Comparison of ENCODE assay signal across 8 cellular contexts in the genomic region with DNA sequence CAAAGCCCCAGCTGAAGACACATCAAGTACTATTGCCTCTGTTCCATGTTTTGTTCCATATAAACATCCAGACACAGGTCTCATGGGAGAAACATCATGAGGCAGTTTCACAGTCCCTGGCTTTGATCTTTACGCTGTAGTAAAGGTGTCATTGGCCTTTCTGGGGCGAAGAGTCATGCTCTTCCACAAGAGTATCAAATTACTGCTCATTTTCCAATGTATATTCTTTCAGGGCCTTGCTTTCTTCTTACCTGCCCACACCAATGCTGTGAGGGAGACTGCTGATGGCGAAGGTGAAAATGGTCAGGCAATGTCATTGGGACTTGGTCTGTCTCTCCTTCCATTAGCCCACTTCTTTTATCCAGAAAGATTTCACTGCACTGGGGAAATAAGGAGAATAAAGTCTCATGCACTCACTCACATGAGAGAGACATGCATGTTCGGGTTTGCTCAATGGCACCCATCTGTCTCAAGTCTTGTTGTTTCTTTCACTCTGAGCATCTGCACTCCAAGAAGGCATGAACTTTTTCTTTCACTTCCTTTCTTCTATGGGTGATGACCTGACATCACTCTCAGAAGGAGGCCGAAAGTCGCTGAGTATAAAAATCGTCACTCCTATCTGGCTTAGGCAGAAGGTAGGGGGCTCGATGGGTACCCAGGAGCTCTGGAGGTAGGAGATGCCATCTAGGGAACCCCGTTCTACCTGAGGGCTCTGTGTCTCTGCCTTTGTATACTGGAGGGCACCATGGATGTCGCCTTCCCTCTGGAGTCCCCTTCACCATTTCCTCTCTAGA. TPM values are rescaled to one million over a fixed set of nuclear protein-coding genes. Genes with fewer than 3 reads are reported as not detected.
A peak's percentile ranks its signal among the peaks of the same experiment; 100 is the strongest.
DNase-seq lines count a peak whose midpoint lies in the region; ATAC-seq, FAIRE-seq and TF ChIP-seq lines count a peak whose summit lies in the region.

No MANE protein-coding gene starts in this region.

- POLR2A ChIA-PET in T-cell (lab: Charles Lee), result no interaction called here

- peak; percentile 20 for FAIRE-seq in urothelium cell line (lab: Jason Lieb, UNC)

- H3K27ac ChIP-seq in right cardiac atrium (ENCODE audit: low read length) (peak overlapping the region; percentile 92), lung (ENCODE audit: low read depth in 1 of 2, low read length in 1 of 2) (peak overlapping the region; percentile 92 to 93)

- no peak for DNase-seq in right cardiac atrium
- DNase-seq in Right ventricle myocardium superior, result no peak
- DNase-seq in T-cell, result no peak
- no peak for DNase-seq in lung (ENCODE audit: low spot score)
- DNase-seq in urothelium cell line (ENCODE audit: low spot score), result no peak
- no peak for DNase-seq in NCI-H1436 (lab: John Stamatoyannopoulos, UW)
- no peak for DNase-seq in dermis blood vessel endothelial cell

- no peaks in the 10 kb centered on the region for H3K36me3 Mint-ChIP-seq in T-cell

- peaks cover 7 to 12% (median 7%) of the 10 kb centered on the region in 3 donors for H3K4me1 Mint-ChIP-seq in T-cell

- intact Hi-C loops in right cardiac atrium (cut with DNase I), result loop anchor here (5.0 to 10.0 kb wide), 3 partner anchors 109 to 114 kb away; no protein-coding TSS in a partner anchor
- intact Hi-C loops in Right ventricle myocardium superior (cut with DNase I), result loop anchor here (5.0 kb wide), 1 partner anchor 114 kb away; no protein-coding TSS in a partner anchor

- ATAC-seq in right cardiac atrium, result no peak
- ATAC-seq in Right ventricle myocardium superior (ENCODE audit: poor library complexity), result no peak
- ATAC-seq in HG03025 (IDR thresholded peaks at IDR 0.05; ENCODE audit: low FRiP score, unreplicated experiment), result peak; percentile 55
- no peak for ATAC-seq in T-cell (replicated peaks in 1 of 4)
- ATAC-seq in lung (ENCODE audit: insufficient read depth, low FRiP score), result no peak

- WGBS in right cardiac atrium, result 83% methylated on average over 10 of the region's 10 CpGs
- 84 to 87% methylated on average over 10 of the region's 10 CpGs for WGBS in lung, 2 donors

- TF ChIP-seq CTCF in lung (IDR thresholded peaks at IDR 0.05; ENCODE audit: control extremely low read depth, extremely low read depth), result no peak

- CTCF ChIA-PET in T-cell (lab: Charles Lee), result no interaction called here

- H3K9me3 ChIP-seq in right cardiac atrium (ENCODE audit: control insufficient read depth, low read length) (no peaks in the 10 kb centered on the region), lung (ENCODE audit: control insufficient read depth in 2 of 2, insufficient read depth in 1 of 2, low read length in 1 of 2) (no peaks in the 10 kb centered on the region)

- H3K27me3 ChIP-seq in right cardiac atrium (ENCODE audit: control insufficient read depth, insufficient read depth) (no peaks in the 10 kb centered on the region), lung (ENCODE audit: control insufficient read depth, insufficient read depth) (no peaks in the 10 kb centered on the region)

- H3K4me3 ChIP-seq in right cardiac atrium (ENCODE audit: low read length), result peak overlapping the region; percentile 95
- H3K4me3 ChIP-seq in lung, result no peak overlapping the region

- peak overlapping the region in 1 of 2 donors; percentile 31 for H3K27ac Mint-ChIP-seq in T-cell

- no peaks in the 10 kb centered on the region for H3K36me3 ChIP-seq in lung (ENCODE audit: control insufficient read depth in 2 of 2, insufficient read depth in 2 of 2, low read length in 2 of 2)

- peak overlapping the region; percentile 47 to 71 (median 64) for H3K4me3 Mint-ChIP-seq in T-cell

- peaks cover 7 to 27% of the 10 kb centered on the region in 2 donors for H3K27me3 Mint-ChIP-seq in T-cell

- H3K4me1 ChIP-seq in right cardiac atrium (ENCODE audit: control insufficient read depth, insufficient read depth, low read length) (peaks cover 11% of the 10 kb centered on the region), lung (ENCODE audit: control insufficient read depth in 2 of 2, insufficient read depth in 2 of 2, low read length in 2 of 2) (peaks cover 14 to 16% of the 10 kb centered on the region in 2 donors)

- no peaks in the 10 kb centered on the region for H3K9me3 Mint-ChIP-seq in T-cell

RNA-seq across cellular contexts. Expression of gene JDP2, which starts 1.3 kb away (rescaled TPM):
- total RNA-seq in right cardiac atrium (10 to 100 TPM; 28.3 to 42.2 (median 39.4) TPM), Right ventricle myocardium superior (22.1 TPM), T-cell (under 1 TPM; 0.45 to 0.93 (median 0.76) TPM), lung (10 to 100 TPM; 34.8 to 77.5 TPM), dermis blood vessel endothelial cell (10.2 and 16.0 TPM in 2 replicates)
- polyA plus RNA-seq in right cardiac atrium (39.2 TPM), lung (10 to 100 TPM; 38.0 to 88.9 TPM)
